ENCODE assay signal across 2 cellular contexts in the genomic region with DNA sequence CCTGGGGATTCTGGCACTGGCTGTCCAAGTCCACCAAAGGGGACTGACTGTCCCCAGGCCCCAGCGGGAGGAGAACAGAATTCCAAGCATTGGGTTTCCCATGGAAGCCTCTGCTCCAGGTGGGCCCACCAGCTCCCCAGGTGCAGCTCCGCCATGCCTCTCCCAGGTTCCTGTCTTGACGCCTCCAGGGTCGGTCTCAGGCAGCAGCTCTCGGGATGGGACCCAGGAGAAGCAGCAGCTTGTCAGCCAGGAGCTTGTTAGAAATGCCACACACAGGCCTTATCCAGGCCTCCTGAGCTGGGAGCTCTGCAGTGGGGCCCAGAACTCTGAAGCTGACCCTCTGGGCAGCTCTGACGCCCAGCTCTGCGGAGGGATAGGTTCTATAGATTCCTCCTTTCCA.
TF ChIP-seq lines count a peak whose summit lies in the region.

No MANE protein-coding gene starts in this region.

TF ChIP-seq in H1, 55 proteins besides CTCF, POLR2A, EP300 and RAD21:
- TF ChIP-seq E2F6 (IDR thresholded peaks at IDR 0.05) = peak; percentile 38; the same call in 1 of the 2 replicates
- no peak for TF ChIP-seq TCF12 (IDR thresholded peaks at IDR 0.05; ENCODE audit: low read depth, low read length)
- no peak for TF ChIP-seq EGR1 (IDR thresholded peaks at IDR 0.05; ENCODE audit: borderline replicate concordance, low read depth, low read length)

TF ChIP-seq in SK-N-SH, 30 proteins besides CTCF, POLR2A, EP300 and RAD21:
- TF ChIP-seq POLR2AphosphoS5 (IDR thresholded peaks at IDR 0.05; ENCODE audit: low read depth, low read length) (no peak), MEF2A (IDR thresholded peaks at IDR 0.05; ENCODE audit: borderline replicate concordance, low read depth) (no peak), RCOR1 (IDR thresholded peaks at IDR 0.05; ENCODE audit: low read length) (no peak), PBX3 (IDR thresholded peaks at IDR 0.05) (no peak), FOXM1 (IDR thresholded peaks at IDR 0.05; ENCODE audit: low read depth) (no peak), FOXJ3 (CRISPR knock-in tag; IDR thresholded peaks at IDR 0.05) (no peak), YY1 (IDR thresholded peaks at IDR 0.05; ENCODE audit: low read depth) (no peak), GABPA (IDR thresholded peaks at IDR 0.05; ENCODE audit: low read depth) (no peak), FOSL2 (IDR thresholded peaks at IDR 0.05; ENCODE audit: borderline replicate concordance, low read depth) (no peak), JUND (IDR thresholded peaks at IDR 0.05) (no peak), SMC3 (IDR thresholded peaks at IDR 0.05; ENCODE audit: low read depth, low read length) (no peak), MAX (IDR thresholded peaks at IDR 0.05; ENCODE audit: low read depth) (no peak), NRF1 (IDR thresholded peaks at IDR 0.05; ENCODE audit: low read depth, low read length) (no peak), USF2 (IDR thresholded peaks at IDR 0.05; ENCODE audit: borderline replicate concordance, low read depth, low read length) (no peak), SIN3A (IDR thresholded peaks at IDR 0.05; ENCODE audit: borderline replicate concordance, low read depth, low read length) (no peak)
- TF ChIP-seq, protein P1, sequence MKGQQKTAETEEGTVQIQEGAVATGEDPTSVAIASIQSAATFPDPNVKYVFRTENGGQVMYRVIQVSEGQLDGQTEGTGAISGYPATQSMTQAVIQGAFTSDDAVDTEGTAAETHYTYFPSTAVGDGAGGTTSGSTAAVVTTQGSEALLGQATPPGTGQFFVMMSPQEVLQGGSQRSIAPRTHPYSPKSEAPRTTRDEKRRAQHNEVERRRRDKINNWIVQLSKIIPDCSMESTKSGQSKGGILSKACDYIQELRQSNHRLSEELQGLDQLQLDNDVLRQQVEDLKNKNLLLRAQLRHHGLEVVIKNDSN (IDR thresholded peaks at IDR 0.05; ENCODE audit: borderline replicate concordance, low read depth) = no peak
- TF ChIP-seq, protein P2, sequence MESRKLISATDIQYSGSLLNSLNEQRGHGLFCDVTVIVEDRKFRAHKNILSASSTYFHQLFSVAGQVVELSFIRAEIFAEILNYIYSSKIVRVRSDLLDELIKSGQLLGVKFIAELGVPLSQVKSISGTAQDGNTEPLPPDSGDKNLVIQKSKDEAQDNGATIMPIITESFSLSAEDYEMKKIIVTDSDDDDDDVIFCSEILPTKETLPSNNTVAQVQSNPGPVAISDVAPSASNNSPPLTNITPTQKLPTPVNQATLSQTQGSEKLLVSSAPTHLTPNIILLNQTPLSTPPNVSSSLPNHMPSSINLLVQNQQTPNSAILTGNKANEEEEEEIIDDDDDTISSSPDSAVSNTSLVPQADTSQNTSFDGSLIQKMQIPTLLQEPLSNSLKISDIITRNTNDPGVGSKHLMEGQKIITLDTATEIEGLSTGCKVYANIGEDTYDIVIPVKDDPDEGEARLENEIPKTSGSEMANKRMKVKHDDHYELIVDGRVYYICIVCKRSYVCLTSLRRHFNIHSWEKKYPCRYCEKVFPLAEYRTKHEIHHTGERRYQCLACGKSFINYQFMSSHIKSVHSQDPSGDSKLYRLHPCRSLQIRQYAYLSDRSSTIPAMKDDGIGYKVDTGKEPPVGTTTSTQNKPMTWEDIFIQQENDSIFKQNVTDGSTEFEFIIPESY (IDR thresholded peaks at IDR 0.05; ENCODE audit: borderline replicate concordance, low read depth) = no peak
